ENCODE assay signal across 14 cellular contexts in genomic region chr2:102304711-102305591, GRCh38. TPM values are rescaled to one million over a fixed set of nuclear protein-coding genes. Genes with fewer than 3 reads are reported as not detected.
A peak's percentile ranks its signal among the peaks of the same experiment; 100 is the strongest.
DNase-seq lines count a peak whose midpoint lies in the region; ATAC-seq and TF ChIP-seq lines count a peak whose summit lies in the region.
"Had no signal": no experiment of that assay in that cellular context is flagged by ENCODE, and none has a peak within 500 bp of the region (broad histone marks: within the 10 kb centered on the region; RNA-seq: fewer than 3 reads in every experiment).

No MANE protein-coding gene starts in this region.

- peak; percentile 78 for ATAC-seq in stimulated activated naive CD8-positive, alpha-beta T cell treated with anti-CD3 and anti-CD28 coated beads, Interleukin-15, Interleukin-2, amounts not matched to agents 100 U/mL and 50 U/mL, for 24 hours
- no peak for ATAC-seq in T-cell (replicated peaks in 1 of 4)
- no peak for ATAC-seq in GM21390 (IDR thresholded peaks at IDR 0.05; ENCODE audit: unreplicated experiment)

- peak overlapping the region in 1 of 3 donors; percentile 46 for H3K4me3 Mint-ChIP-seq in T-cell
- H3K4me3 Mint-ChIP-seq: H9, IgD-negative memory B cell, mesothelial cell of epicardium had no signal

- peaks cover 5 to 8% of the 10 kb centered on the region in 2 donors for H3K27me3 Mint-ChIP-seq in T-cell

- DNase-seq in activated T-cell treated with anti-CD3 and anti-CD28 coated beads, Interleukin-2, amount 50 U/mL, for 1 hour, result peak; percentile 24
- no peak for DNase-seq in activated T-cell treated with anti-CD3 and anti-CD28 coated beads for 4 hours
- peak; percentile 62 for DNase-seq in activated CD4-positive, alpha-beta T cell treated with anti-CD3 and anti-CD28 coated beads for 48 hours
- DNase-seq in erythroblast (lab: John Stamatoyannopoulos, UW), result peak in 1 of 2 experiments; percentile 31
- peak; percentile 46 for DNase-seq in stimulated activated naive CD8-positive, alpha-beta T cell treated with anti-CD3 and anti-CD28 coated beads, Interleukin-15, Interleukin-2, amounts not matched to agents 100 U/mL and 50 U/mL, for 24 hours
- no peak for DNase-seq in DMS 273 (lab: John Stamatoyannopoulos, UW; ENCODE audit: unreplicated experiment)
- DNase-seq in T-cell, result no peak
- DNase-seq: ACHN, H9, NCI-H1048 had no signal

- H3K27ac Mint-ChIP-seq in T-cell, result no peak overlapping the region
- H3K27ac Mint-ChIP-seq: H9, IgD-negative memory B cell, mesothelial cell of epicardium had no signal

- H3K36me3 Mint-ChIP-seq in T-cell, result no peaks in the 10 kb centered on the region
- H3K36me3 Mint-ChIP-seq: IgD-negative memory B cell, mesothelial cell of epicardium had no signal

- peak; percentile 21 for TF ChIP-seq POLR2A in erythroblast (IDR thresholded peaks at IDR 0.05; ENCODE audit: low read length)

- CTCF ChIA-PET in T-cell (lab: Charles Lee), result no interaction called here

- POLR2A ChIA-PET in T-cell (lab: Charles Lee), result no interaction called here

- no peaks in the 10 kb centered on the region for H3K9me3 Mint-ChIP-seq in T-cell
- H3K9me3 Mint-ChIP-seq: H9, mesothelial cell of epicardium had no signal

- peaks cover 17 to 19% (median 18%) of the 10 kb centered on the region in 3 donors for H3K4me1 Mint-ChIP-seq in T-cell
- H3K4me1 Mint-ChIP-seq: mesothelial cell of epicardium had no signal

RNA-seq across cellular contexts. Expression of gene IL1RL1, which starts 6.4 kb away (rescaled TPM):
- 1 to 10 TPM in 1 of 5 donors, under 1 TPM in 4; 0.15 to 1.4 (median 0.35) TPM for total RNA-seq in T-cell
- total RNA-seq: H9, RPMI7951 had no signal

RNA-seq across cellular contexts. Expression of gene IL18R1, which starts 50.6 kb away (rescaled TPM):
- 10 to 100 TPM in 3 of 5 donors, 1 to 10 TPM in 2; 4.8 to 12.5 (median 10.1) TPM for total RNA-seq in T-cell
- total RNA-seq: H9, RPMI7951 had no signal

Comparison
In these comparisons a context has a peak if more than half of its experiments do, and no peak if none do; other contexts are left out.
1. DNase-seq: peak in activated T-cell treated with anti-CD3 and anti-CD28 coated beads, Interleukin-2, amount 50 U/mL, for 1 hour (single experiment), activated CD4-positive, alpha-beta T cell treated with anti-CD3 and anti-CD28 coated beads for 48 hours (single experiment) and stimulated activated naive CD8-positive, alpha-beta T cell treated with anti-CD3 and anti-CD28 coated beads, Interleukin-15, Interleukin-2, amounts not matched to agents 100 U/mL and 50 U/mL, for 24 hours (single experiment); none in activated T-cell treated with anti-CD3 and anti-CD28 coated beads for 4 hours (single experiment), DMS 273 (single experiment) and T-cell (0 of 34).